Comparison of ENCODE assay signal across 13 cellular contexts in the genomic region with DNA sequence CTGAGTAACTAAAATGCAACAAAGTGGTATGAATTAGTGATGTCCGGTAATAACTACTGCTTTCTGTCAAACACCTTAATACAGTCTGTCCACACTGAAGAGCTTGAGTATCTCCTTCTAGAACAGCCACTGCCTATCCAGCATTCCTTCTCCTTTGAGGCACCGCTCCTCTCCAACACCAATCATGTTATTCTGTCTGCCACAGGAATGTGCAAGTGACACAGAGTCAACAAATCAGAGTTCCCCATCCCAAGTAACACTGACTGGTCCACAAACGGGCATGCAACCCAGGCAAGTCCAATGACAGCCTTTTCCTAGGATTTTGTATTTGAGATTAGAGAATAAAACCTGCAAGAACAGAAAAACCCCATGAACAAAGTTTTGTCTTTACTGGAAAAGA. TPM values are rescaled to one million over a fixed set of nuclear protein-coding genes. Genes with fewer than 3 reads are reported as not detected.
A peak's percentile ranks its signal among the peaks of the same experiment; 100 is the strongest.
DNase-seq lines count a peak whose midpoint lies in the region; TF ChIP-seq lines count a peak whose summit lies in the region.
"Had no signal": no experiment of that assay in that cellular context is flagged by ENCODE, and none has a peak within 500 bp of the region (broad histone marks: within the 10 kb centered on the region; RNA-seq: fewer than 3 reads in every experiment).

No MANE protein-coding gene starts in this region.

- no TSS peak for BruUV-seq in mammary epithelial cell (replicated peaks; lab: Mats Ljungman, UMichigan)

- H3K4me3 ChIP-seq in mammary epithelial cell (replicated peaks in 1 of 3; ENCODE audit: insufficient read depth in 1 of 3, low read depth in 2 of 3, low read length in 3 of 3), result no peak overlapping the region
- no peak overlapping the region for H3K4me3 ChIP-seq in mesenchymal stem cell (ENCODE audit: insufficient read depth in 1 of 2, low read depth in 1 of 2, low read length in 2 of 2)

- no peaks in the 10 kb centered on the region for H3K27me3 ChIP-seq in mammary epithelial cell (ENCODE audit: insufficient read depth, low read length)
- no peaks in the 10 kb centered on the region for H3K27me3 ChIP-seq in mesenchymal stem cell (ENCODE audit: control insufficient read depth in 1 of 2, insufficient read depth in 1 of 2, low read length in 2 of 2)

- dilution Hi-C loops in mammary epithelial cell (cut with HindIII; ENCODE audit: low sequenced_read_pairs), result no loop called here

- H3K27me3 Mint-ChIP-seq in CD14-positive monocyte (ENCODE audit: low read depth in 3 of 3), result peaks cover 0 to 2% (median 2%) of the 10 kb centered on the region in 3 donors
- peaks cover 3% of the 10 kb centered on the region for H3K27me3 Mint-ChIP-seq in T-helper 2 cell treated with Interferon-gamma antibody and Interleukin-4, amounts not matched to agents 5 μg/mL and 100 μg/mL, for 36 hours (ENCODE audit: low read depth)
- H3K27me3 Mint-ChIP-seq: IgD-negative memory B cell had no signal

- H3K79me1 ChIP-seq in mesenchymal stem cell (replicated peaks; ENCODE audit: low read length, poor library complexity, severe bottlenecking), result peaks cover 6% of the 10 kb centered on the region

- no peak for TF ChIP-seq POLR2A in erythroblast (IDR thresholded peaks at IDR 0.05; ENCODE audit: low read length)

- intact Hi-C loops in CD14-positive monocyte (cut with micrococcal nuclease) (loop anchor here (10.0 kb wide), 2 partner anchors 94 to 184 kb away; partner anchors contain the start of genes PPHLN1 (in 1 of the 2), YAF2 (in 1 of the 2) and ZCRB1 (in 1 of the 2)), mammary epithelial cell (cut with micrococcal nuclease) (loop anchor here (5.0 to 10.0 kb wide), 3 partner anchors 186 to 1144 kb away; partner anchors contain the start of genes PPHLN1 and ZCRB1)

- no peak overlapping the region for H2BK120ac ChIP-seq in mesenchymal stem cell (ENCODE audit: low read depth, low read length)

- H3K9me3 ChIP-seq in mammary epithelial cell (replicated peaks; ENCODE audit: insufficient read depth, low read length) (no peaks in the 10 kb centered on the region), mesenchymal stem cell (ENCODE audit: control insufficient read depth, low read length) (no peaks in the 10 kb centered on the region)

- no peaks in the 10 kb centered on the region for H3K9me3 Mint-ChIP-seq in CD14-positive monocyte
- no peaks in the 10 kb centered on the region for H3K9me3 Mint-ChIP-seq in T-helper 2 cell treated with Interferon-gamma antibody and Interleukin-4, amounts not matched to agents 5 μg/mL and 100 μg/mL, for 36 hours
- H3K9me3 Mint-ChIP-seq: IgD-negative memory B cell had no signal

- H4K8ac ChIP-seq in mesenchymal stem cell (ENCODE audit: low read length), result no peak overlapping the region

- TF ChIP-seq CTCF in CD14-positive monocyte (IDR thresholded peaks at IDR 0.05), result no peak
- no peak for TF ChIP-seq CTCF in mammary epithelial cell (conservative IDR thresholded peaks at IDR 0.05 in 1 of 2, IDR thresholded peaks at IDR 0.05 in 1 of 2; ENCODE audit: extremely low read depth in 1 of 2, insufficient read depth in 1 of 2, low read depth in 1 of 2, low read length in 2 of 2)

- peaks cover 83% of the 10 kb centered on the region for H3K79me2 ChIP-seq in mammary epithelial cell (ENCODE audit: insufficient read depth, low read length)

- no peak overlapping the region for H2BK12ac ChIP-seq in mesenchymal stem cell (ENCODE audit: low read length in 2 of 2)

- H2AFZ ChIP-seq in mammary epithelial cell (ENCODE audit: low read depth, low read length) (no peak overlapping the region), mesenchymal stem cell (ENCODE audit: low read depth, low read length) (no peak overlapping the region)

- H3K9ac ChIP-seq in mammary epithelial cell (ENCODE audit: insufficient read depth, low read length), result no peak overlapping the region
- no peak overlapping the region for H3K9ac ChIP-seq in mesenchymal stem cell (ENCODE audit: low read length)

- H3K27ac ChIP-seq in mammary epithelial cell (ENCODE audit: insufficient read depth, low read depth, low read length) (no peak overlapping the region), mesenchymal stem cell (ENCODE audit: low read length, poor library complexity, severe bottlenecking) (no peak overlapping the region)

- no peak overlapping the region for H3K4me2 ChIP-seq in mammary epithelial cell (ENCODE audit: insufficient read depth, low read depth, low read length)
- H3K4me2 ChIP-seq in mesenchymal stem cell (ENCODE audit: low read length, poor library complexity, severe bottlenecking), result no peak overlapping the region

- peaks cover 41% of the 10 kb centered on the region for H3K4me1 Mint-ChIP-seq in CD14-positive monocyte
- peaks cover 32% of the 10 kb centered on the region for H3K4me1 Mint-ChIP-seq in T-helper 2 cell treated with Interferon-gamma antibody and Interleukin-4, amounts not matched to agents 5 μg/mL and 100 μg/mL, for 36 hours (ENCODE audit: low read depth)

- H3K4me1 ChIP-seq in mammary epithelial cell (ENCODE audit: insufficient read depth, low read length) (peaks cover 31% of the 10 kb centered on the region), mesenchymal stem cell (ENCODE audit: control insufficient read depth, insufficient read depth, low read depth, low read length) (peaks cover 4% of the 10 kb centered on the region)

- DNase-seq in CD14-positive monocyte (ENCODE audit: low spot score), result no peak
- DNase-seq in HT-29 (ENCODE audit: low spot score), result peak; percentile 47
- DNase-seq in mammary epithelial cell, result peak; percentile 48
- peak; percentile 57 for DNase-seq in mesenchymal stem cell
- DNase-seq in erythroblast (lab: John Stamatoyannopoulos, UW), result no peak
- no peak for DNase-seq in NCI-H187 treated with DMSO at 0.1 percent for 48 hours (lab: John Stamatoyannopoulos, UW)
- no peak for DNase-seq in SHP77 (lab: John Stamatoyannopoulos, UW)
- no peak for DNase-seq in T-helper 2 cell treated with Interferon-gamma antibody and Interleukin-4, amounts not matched to agents 5 μg/mL and 100 μg/mL, for 36 hours (ENCODE audit: low spot score)
- DNase-seq: activated CD4-positive, alpha-beta T cell treated with anti-CD3 and anti-CD28 coated beads, Interleukin-2, amount 50 U/mL, for 4 hours; activated naive CD4-positive, alpha-beta T cell; hypothalamus; NCI-H2107 had no signal

- H4K20me1 ChIP-seq in mammary epithelial cell (ENCODE audit: insufficient read depth, low read length), result no peaks in the 10 kb centered on the region

- H2AK5ac ChIP-seq in mesenchymal stem cell (ENCODE audit: low read length, severe bottlenecking), result no peak overlapping the region

- no peak overlapping the region for H3K23ac ChIP-seq in mesenchymal stem cell (ENCODE audit: low read length in 2 of 2)

- no peak overlapping the region for H2BK5ac ChIP-seq in mesenchymal stem cell (ENCODE audit: low read depth, low read length, poor library complexity, severe bottlenecking)

- in situ Hi-C loops in mammary epithelial cell (cut with MboI; ENCODE audit: low sequenced_read_pairs in 2 of 2), result loop anchor here (25.0 kb wide), 3 partner anchors 421 to 1171 kb away; no protein-coding TSS in a partner anchor

- no peak overlapping the region for H4K91ac ChIP-seq in mesenchymal stem cell (ENCODE audit: low read length)

- peaks cover 4 to 5% of the 10 kb centered on the region in 2 donors for H3K36me3 Mint-ChIP-seq in CD14-positive monocyte
- peaks cover 3% of the 10 kb centered on the region for H3K36me3 Mint-ChIP-seq in T-helper 2 cell treated with Interferon-gamma antibody and Interleukin-4, amounts not matched to agents 5 μg/mL and 100 μg/mL, for 36 hours (ENCODE audit: low read depth)

- H3K4me3 Mint-ChIP-seq in CD14-positive monocyte, result no peak overlapping the region
- no peak overlapping the region for H3K4me3 Mint-ChIP-seq in T-helper 2 cell treated with Interferon-gamma antibody and Interleukin-4, amounts not matched to agents 5 μg/mL and 100 μg/mL, for 36 hours
- H3K4me3 Mint-ChIP-seq: IgD-negative memory B cell had no signal

- no peak overlapping the region for H3K14ac ChIP-seq in mesenchymal stem cell (ENCODE audit: low read length in 2 of 2)

- WGBS in mammary epithelial cell (ENCODE audit: low coverage, missing lambda C conversion rate), result 34% methylated on average over 3 of the region's 3 CpGs
- 65% methylated on average over 2 of the region's 3 CpGs for WGBS in mesenchymal stem cell

- H2BK15ac ChIP-seq in mesenchymal stem cell (ENCODE audit: low read depth, poor library complexity, severe bottlenecking), result no peak overlapping the region

- CTCF ChIA-PET in mammary epithelial cell (lab: Charles Lee; ENCODE audit: low non-redundant PET), result no interaction called here

- no peaks in the 10 kb centered on the region for H3K36me3 ChIP-seq in mammary epithelial cell (ENCODE audit: insufficient read depth, low read length)
- H3K36me3 ChIP-seq in mesenchymal stem cell (ENCODE audit: control insufficient read depth in 1 of 2, insufficient read depth in 2 of 2, low read depth in 1 of 2, low read length in 2 of 2), result no peaks in the 10 kb centered on the region

- peak overlapping the region in 5 of 7 donors; percentile 4 to 54 (median 7) for H3K27ac Mint-ChIP-seq in CD14-positive monocyte
- H3K27ac Mint-ChIP-seq in T-helper 2 cell treated with Interferon-gamma antibody and Interleukin-4, amounts not matched to agents 5 μg/mL and 100 μg/mL, for 36 hours, result no peak overlapping the region

- no peak overlapping the region for H3K4ac ChIP-seq in mesenchymal stem cell (ENCODE audit: low read depth in 1 of 2, low read length in 2 of 2)

- no peak overlapping the region for H3K18ac ChIP-seq in mesenchymal stem cell (ENCODE audit: low read depth in 1 of 2, low read length in 2 of 2)

RNA-seq across cellular contexts. Expression of gene GXYLT1, which starts 3.8 kb away (rescaled TPM):
- polyA plus RNA-seq in CD14-positive monocyte (1 to 10 TPM; 4.9 to 7.1 TPM), mammary epithelial cell (6.5 TPM)
- 4.6 and 6.3 TPM in 2 replicates for total RNA-seq in HT-29 (2014; rRNA removed; shearing (Covaris generic))
- 10 to 100 TPM; 14.2 to 15.2 TPM for total RNA-seq in mammary epithelial cell
- polyA minus RNA-seq in mammary epithelial cell, result 5.6 TPM
- 12.0 TPM for polyA plus RNA-seq in mesenchymal stem cell (2013, experiment 1 of 2)
- 13.0 TPM for polyA plus RNA-seq in mesenchymal stem cell (2013, experiment 2 of 2)

Comparison
In these comparisons a context has a peak if more than half of its experiments do, and no peak if none do; other contexts are left out.
1. DNase-seq: peak in HT-29 (single experiment), mammary epithelial cell (single experiment) and mesenchymal stem cell (single experiment); none in CD14-positive monocyte (single experiment), erythroblast (0 of 2), NCI-H187 treated with DMSO at 0.1 percent for 48 hours (single experiment), SHP77 (0 of 2) and T-helper 2 cell treated with Interferon-gamma antibody and Interleukin-4, amounts not matched to agents 5 μg/mL and 100 μg/mL, for 36 hours (single experiment).